ENCODE assay signal across 9 cellular contexts in genomic region chr14:24710403-24711063, GRCh38.
A peak's percentile ranks its signal among the peaks of the same experiment; 100 is the strongest.
DNase-seq lines count a peak whose midpoint lies in the region; ATAC-seq, FAIRE-seq and TF ChIP-seq lines count a peak whose summit lies in the region.
"Had no signal": no experiment of that assay in that cellular context is flagged by ENCODE, and none has a peak within 500 bp of the region (broad histone marks: within the 10 kb centered on the region; RNA-seq: fewer than 3 reads in every experiment).

No MANE protein-coding gene starts in this region.

- no peak for FAIRE-seq in HTR-8/SVneo (lab: Jason Lieb, UNC)

- peaks cover 1% of the 10 kb centered on the region for H3K27me3 Mint-ChIP-seq in glutamatergic neuron (ENCODE audit: unreplicated experiment)
- peaks cover 26% of the 10 kb centered on the region for H3K27me3 Mint-ChIP-seq in progenitor cell of endocrine pancreas

- H3K27me3 ChIP-seq in Panc1 (ENCODE audit: control insufficient read depth, insufficient read depth, low read length): no peaks in the 10 kb centered on the region; the same call in 1 of the 2 replicates
- no peaks in the 10 kb centered on the region for H3K27me3 ChIP-seq in aorta (ENCODE audit: control insufficient read depth in 1 of 2, insufficient read depth in 2 of 2, low read length in 1 of 2)

- H3K4me1 ChIP-seq in Panc1 (ENCODE audit: control insufficient read depth, insufficient read depth, low read length): no peaks in the 10 kb centered on the region
- H3K4me1 ChIP-seq in aorta (ENCODE audit: control insufficient read depth in 1 of 2, insufficient read depth in 2 of 2, low read length in 2 of 2): no peaks in the 10 kb centered on the region

- in situ Hi-C loops in G401 (cut with HindIII; ENCODE audit: low sequenced_read_pairs) (no loop called here), Panc1 (cut with HindIII; ENCODE audit: low pct_unique_long_range_greater_than_20kb, low sequenced_read_pairs) (no loop called here)

- DNase-seq in G401 (ENCODE audit: low spot score): peak; percentile 43
- peak; percentile 28 for DNase-seq in HTR-8/SVneo (ENCODE audit: insufficient read length, low spot score)
- no peak for DNase-seq in Panc1 (ENCODE audit: low read depth, low spot score)
- peak; percentile 53 for DNase-seq in activated naive CD4-positive, alpha-beta T cell treated with anti-CD3 and anti-CD28 coated beads, Interleukin-2, amount 50 U/mL, for 16 hours
- peak; percentile 64 for DNase-seq in glutamatergic neuron
- DNase-seq in progenitor cell of endocrine pancreas (ENCODE audit: low spot score, unreplicated experiment): peak; percentile 33
- DNase-seq in aorta: peak in 1 of 2 donors; percentile 55

- H3K9me3 Mint-ChIP-seq in glutamatergic neuron (ENCODE audit: unreplicated experiment) (peaks cover 3% of the 10 kb centered on the region), progenitor cell of endocrine pancreas (ENCODE audit: low read depth) (no peaks in the 10 kb centered on the region)

- no peak overlapping the region for H3K4me3 ChIP-seq in Panc1 (ENCODE audit: low read depth in 2 of 2, low read length in 2 of 2)
- no peak overlapping the region for H3K4me3 ChIP-seq in aorta (ENCODE audit: low read length in 2 of 2)

- H3K36me3 Mint-ChIP-seq in glutamatergic neuron (ENCODE audit: unreplicated experiment): no peaks in the 10 kb centered on the region
- no peaks in the 10 kb centered on the region for H3K36me3 Mint-ChIP-seq in progenitor cell of endocrine pancreas (ENCODE audit: insufficient read depth)
- H3K36me3 Mint-ChIP-seq: activated naive CD8-positive, alpha-beta T cell had no signal

- H3K9me3 ChIP-seq in Panc1 (ENCODE audit: control insufficient read depth, insufficient read depth, low read depth, low read length) (no peaks in the 10 kb centered on the region), aorta (ENCODE audit: control insufficient read depth, low read length) (no peaks in the 10 kb centered on the region)

- peak overlapping the region; percentile 48 for H3K27ac Mint-ChIP-seq in glutamatergic neuron (ENCODE audit: unreplicated experiment)
- H3K27ac Mint-ChIP-seq in progenitor cell of endocrine pancreas: no peak overlapping the region
- H3K27ac Mint-ChIP-seq: activated naive CD8-positive, alpha-beta T cell had no signal

- WGBS in aorta, 2 donors: 37 to 39% methylated on average over 14 of the region's 14 CpGs

- H3K4me3 Mint-ChIP-seq in glutamatergic neuron (ENCODE audit: unreplicated experiment) (no peak overlapping the region), progenitor cell of endocrine pancreas (ENCODE audit: low read depth) (no peak overlapping the region)
- H3K4me3 Mint-ChIP-seq: activated naive CD8-positive, alpha-beta T cell had no signal

- H3K27ac ChIP-seq in Panc1 (ENCODE audit: low read length): no peak overlapping the region
- no peak overlapping the region for H3K27ac ChIP-seq in aorta (ENCODE audit: low read depth in 1 of 2, low read length in 2 of 2)

- no TSS peak for BruUV-seq in Panc1 (replicated peaks; lab: Mats Ljungman, UMichigan)

- TF ChIP-seq CTCF in Panc1 (IDR thresholded peaks at IDR 0.05) (peak; percentile 87), glutamatergic neuron (IDR thresholded peaks at IDR 0.05; ENCODE audit: partially characterized antibody, unreplicated experiment) (peak; percentile 83), progenitor cell of endocrine pancreas (IDR thresholded peaks at IDR 0.05; ENCODE audit: unreplicated experiment) (peak; percentile 88)

- CTCF ChIA-PET in Panc1 (lab: Charles Lee): interaction anchor here (0.6 to 0.8 kb wide), 7 partner anchors 105 to 689 kb away, joined by 4 to 19 read pairs (median 8); no protein-coding TSS in a partner anchor

- intact Hi-C loops in Panc1 (cut with micrococcal nuclease; ENCODE audit: unreplicated experiment) (loop anchor here (5.0 kb wide), 1 partner anchor 442 kb away; no protein-coding TSS in a partner anchor), aorta (cut with DNase I) (loop anchor here (5.0 kb wide), 2 partner anchors 427 to 442 kb away; no protein-coding TSS in a partner anchor)

- POLR2A ChIA-PET in Panc1 (lab: Charles Lee): no interaction called here

- H3K36me3 ChIP-seq in Panc1 (ENCODE audit: control insufficient read depth, insufficient read depth, low read length) (no peaks in the 10 kb centered on the region), aorta (ENCODE audit: control insufficient read depth in 1 of 2, insufficient read depth in 2 of 2, low read length in 1 of 2) (no peaks in the 10 kb centered on the region)

- ATAC-seq in Panc1: no peak
- peak; percentile 76 for ATAC-seq in aorta (ENCODE audit: low FRiP score)
- no peak for ATAC-seq in HG03565 (IDR thresholded peaks at IDR 0.05; ENCODE audit: unreplicated experiment)

- H3K4me1 Mint-ChIP-seq in glutamatergic neuron (ENCODE audit: low read depth, unreplicated experiment) (peaks cover 16% of the 10 kb centered on the region), progenitor cell of endocrine pancreas (ENCODE audit: low read depth) (peaks cover 7% of the 10 kb centered on the region)
